8 cellular contexts compared by ENCODE assay signal in genomic region chr3:119322021-119322522, GRCh38. TPM values are rescaled to one million over a fixed set of nuclear protein-coding genes. Genes with fewer than 3 reads are reported as not detected.
DNase-seq lines count a peak whose midpoint lies in the region; ATAC-seq and TF ChIP-seq lines count a peak whose summit lies in the region.

No MANE protein-coding gene starts in this region.

- intact Hi-C loops in Panc1 (cut with micrococcal nuclease; ENCODE audit: unreplicated experiment): no loop called here

- H3K4me1 ChIP-seq in Panc1 (ENCODE audit: control insufficient read depth, insufficient read depth, low read length): peaks cover 7% of the 10 kb centered on the region
- H3K4me1 ChIP-seq in esophagus (ENCODE audit: control insufficient read depth in 2 of 2, insufficient read depth in 2 of 2, low read length in 1 of 2): peaks cover 0 to 3% of the 10 kb centered on the region in 2 donors

- H3K27ac ChIP-seq in Panc1 (ENCODE audit: low read length) (peak overlapping the region; percentile 89), esophagus (ENCODE audit: low read depth in 2 of 2, low read length in 1 of 2) (peak overlapping the region; percentile 79 to 94)

- peak overlapping the region; percentile 58 to 78 for H3K4me3 ChIP-seq in Panc1 (ENCODE audit: low read depth in 2 of 2, low read length in 2 of 2)
- peak overlapping the region; percentile 47 to 56 for H3K4me3 ChIP-seq in esophagus (ENCODE audit: low read depth in 1 of 2, low read length in 2 of 2)

- H3K36me3 Mint-ChIP-seq in osteocyte (ENCODE audit: unreplicated experiment): peaks cover 2% of the 10 kb centered on the region

- no peaks in the 10 kb centered on the region for H3K9me3 Mint-ChIP-seq in osteocyte (ENCODE audit: unreplicated experiment)

- H3K4me1 Mint-ChIP-seq in osteocyte (ENCODE audit: unreplicated experiment): peaks cover 45% of the 10 kb centered on the region

- no peak for TF ChIP-seq CTCF in Panc1 (IDR thresholded peaks at IDR 0.05)
- no peak for TF ChIP-seq CTCF in osteocyte (IDR thresholded peaks at IDR 0.05)

- no TSS peak for BruUV-seq in Panc1 (replicated peaks; lab: Mats Ljungman, UMichigan)

- ATAC-seq in GM18499 (IDR thresholded peaks at IDR 0.05; ENCODE audit: insufficient read depth, unreplicated experiment) (peak; percentile 0), Panc1 (no peak; the same call in none of the 2 replicates), GM19023 (IDR thresholded peaks at IDR 0.05; ENCODE audit: unreplicated experiment) (no peak)

- H3K4me3 Mint-ChIP-seq in osteocyte (ENCODE audit: unreplicated experiment): peak overlapping the region; percentile 83

- H3K27me3 ChIP-seq in Panc1 (ENCODE audit: control insufficient read depth, insufficient read depth, low read length): no peaks in the 10 kb centered on the region
- no peaks in the 10 kb centered on the region for H3K27me3 ChIP-seq in esophagus (ENCODE audit: control insufficient read depth in 1 of 2, insufficient read depth in 2 of 2, low read length in 2 of 2)

- peak overlapping the region; percentile 95 for H3K27ac Mint-ChIP-seq in osteocyte (ENCODE audit: unreplicated experiment)

- no peaks in the 10 kb centered on the region for H3K9me3 ChIP-seq in Panc1 (ENCODE audit: control insufficient read depth, insufficient read depth, low read depth, low read length)
- H3K9me3 ChIP-seq in esophagus (ENCODE audit: control insufficient read depth in 2 of 2, insufficient read depth in 1 of 2, low read depth in 1 of 2, low read length in 1 of 2): no peaks in the 10 kb centered on the region

- in situ Hi-C loops in Panc1 (cut with HindIII; ENCODE audit: low pct_unique_long_range_greater_than_20kb, low sequenced_read_pairs): no loop called here

- no peaks in the 10 kb centered on the region for H3K27me3 Mint-ChIP-seq in osteocyte (ENCODE audit: unreplicated experiment)

- CTCF ChIA-PET in Panc1 (lab: Charles Lee): no interaction called here

- DNase-seq in Panc1 (ENCODE audit: low read depth, low spot score): no peak
- no peak for DNase-seq in osteocyte (ENCODE audit: extremely low spot score, unreplicated experiment)
- no peak for DNase-seq in SK-N-DZ (ENCODE audit: low spot score)
- DNase-seq in NCI-H345 (lab: John Stamatoyannopoulos, UW): no peak
- DNase-seq in mucosa of gallbladder (ENCODE audit: low spot score): no peak

- no peaks in the 10 kb centered on the region for H3K36me3 ChIP-seq in Panc1 (ENCODE audit: control insufficient read depth, insufficient read depth, low read length)
- no peaks in the 10 kb centered on the region for H3K36me3 ChIP-seq in esophagus (ENCODE audit: control insufficient read depth in 2 of 2, insufficient read depth in 2 of 2, low read length in 1 of 2)

- POLR2A ChIA-PET in Panc1 (lab: Charles Lee): no interaction called here

- 4 to 7% methylated on average over 4 of the region's 4 CpGs for WGBS in esophagus, 2 donors

RNA-seq across cellular contexts. Expression of gene ARHGAP31, which starts 27.9 kb away (rescaled TPM):
- total RNA-seq in Panc1 (2021; ENCODE audit: unreplicated experiment): 7.6 TPM
- polyA plus RNA-seq in Panc1 (2012; ENCODE audit: insufficient read length): 2.8 TPM
- 1 to 10 TPM; 1.6 TPM for polyA plus RNA-seq in esophagus
- 49.7 and 51.0 TPM in 2 replicates for total RNA-seq in osteocyte
- 0.02 TPM in 1 of 2 replicates, not detected in the other for polyA plus RNA-seq in SK-N-DZ (2014; cell fraction: cytosol; rRNA removed)
- polyA plus RNA-seq in SK-N-DZ (2014; cell fraction: nucleus; rRNA removed): not detected in 2 replicates
- 22.6 TPM for total RNA-seq in mucosa of gallbladder
